Comparison of ENCODE assay signal across 10 cellular contexts in the genomic region with DNA sequence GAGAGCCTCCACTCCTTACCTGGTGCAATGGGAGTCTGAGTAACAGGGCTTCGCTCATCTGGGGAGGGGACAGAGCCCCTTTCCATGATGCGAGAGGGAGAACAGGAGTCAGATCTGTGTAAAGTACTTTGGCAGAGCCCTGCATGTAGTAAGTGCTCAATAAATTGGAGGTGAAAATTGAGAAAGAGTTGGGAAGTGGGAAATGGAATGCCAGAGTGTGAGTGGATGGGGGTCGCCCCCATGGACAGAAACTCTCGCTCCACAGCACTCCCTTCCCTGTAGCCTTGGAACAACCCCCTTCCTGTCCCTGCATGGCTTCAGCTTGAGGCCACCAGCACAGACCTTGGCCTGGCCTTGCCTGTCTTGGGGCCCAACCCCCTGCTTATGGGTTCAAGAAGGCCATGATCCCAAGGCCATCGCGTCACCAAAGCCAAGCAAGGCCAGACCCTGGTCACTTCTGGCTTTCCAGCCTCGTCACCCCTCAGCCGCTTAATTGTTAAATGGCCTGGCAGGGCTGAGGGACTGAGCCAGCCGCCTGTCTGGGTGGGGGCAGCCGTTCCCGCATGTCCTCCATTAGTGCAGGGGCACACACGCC.
A peak's percentile ranks its signal among the peaks of the same experiment; 100 is the strongest.
DNase-seq lines count a peak whose midpoint lies in the region; ATAC-seq and TF ChIP-seq lines count a peak whose summit lies in the region.
"Had no signal": no experiment of that assay in that cellular context is flagged by ENCODE, and none has a peak within 500 bp of the region (broad histone marks: within the 10 kb centered on the region; RNA-seq: fewer than 3 reads in every experiment).

No MANE protein-coding gene starts in this region.

- intact Hi-C loops in Panc1 (cut with micrococcal nuclease; ENCODE audit: unreplicated experiment), result no loop called here
- intact Hi-C loops in testis (cut with DNase I; ENCODE audit: low total_unique reads), result no loop called here

- no peak for ATAC-seq in Panc1

- H3K4me1 ChIP-seq in Panc1 (ENCODE audit: control insufficient read depth, insufficient read depth, low read length) (peaks cover 8% of the 10 kb centered on the region), duodenal mucosa (ENCODE audit: control insufficient read depth in 1 of 2, insufficient read depth in 2 of 2, low read length in 2 of 2) (peaks cover 30 to 31% of the 10 kb centered on the region in 2 donors), mucosa of stomach (ENCODE audit: control insufficient read depth, insufficient read depth, low read length) (peaks cover 46% of the 10 kb centered on the region), testis (peaks cover 22% of the 10 kb centered on the region)

- POLR2A ChIA-PET in Panc1 (lab: Charles Lee), result no interaction called here

- H3K36me3 ChIP-seq in Panc1 (ENCODE audit: control insufficient read depth, insufficient read depth, low read length) (no peaks in the 10 kb centered on the region), duodenal mucosa (ENCODE audit: control insufficient read depth in 1 of 2, insufficient read depth in 2 of 2, low read length in 2 of 2) (no peaks in the 10 kb centered on the region), mucosa of stomach (ENCODE audit: control insufficient read depth, insufficient read depth, low read length) (no peaks in the 10 kb centered on the region), testis (ENCODE audit: low read depth, missing control alignments) (no peaks in the 10 kb centered on the region)

- 71 to 85% methylated on average over 12 of the region's 12 CpGs for WGBS in testis, 2 donors

- H3K27me3 ChIP-seq in Panc1 (ENCODE audit: control insufficient read depth, insufficient read depth, low read length) (no peaks in the 10 kb centered on the region), duodenal mucosa (ENCODE audit: control insufficient read depth in 1 of 2, insufficient read depth in 2 of 2, low read length in 2 of 2) (no peaks in the 10 kb centered on the region), mucosa of stomach (ENCODE audit: control insufficient read depth, insufficient read depth, low read length) (no peaks in the 10 kb centered on the region), testis (no peaks in the 10 kb centered on the region)

- H3K27ac ChIP-seq in Panc1 (ENCODE audit: low read length), result peak overlapping the region; percentile 62
- H3K27ac ChIP-seq in duodenal mucosa (ENCODE audit: low read depth, low read length), result peak overlapping the region; percentile 84
- H3K27ac ChIP-seq in testis, result peak overlapping the region; percentile 92 to 97

- in situ Hi-C loops in Panc1 (cut with HindIII; ENCODE audit: low pct_unique_long_range_greater_than_20kb, low sequenced_read_pairs), result no loop called here

- CTCF ChIA-PET in Panc1 (lab: Charles Lee), result no interaction called here

- H3K9ac ChIP-seq in duodenal mucosa (ENCODE audit: low read depth in 1 of 2, low read length in 2 of 2) (peak overlapping the region; percentile 45 to 70), mucosa of stomach (ENCODE audit: low read length) (peak overlapping the region; percentile 89)

- DNase-seq in Panc1 (ENCODE audit: low read depth, low spot score) (no peak), testis (no peak), NCI-H2227 treated with DMSO at 0.1 percent for 48 hours (lab: John Stamatoyannopoulos, UW) (no peak), T-helper 9 cell (no peak)
- DNase-seq in activated T-cell treated with anti-CD3 and anti-CD28 coated beads, Interleukin-2, amount 50 U/mL, for 48 hours, result no peak
- DNase-seq in activated CD4-positive, CD25-positive, alpha-beta regulatory T cell treated with anti-CD3 and anti-CD28 coated beads, Interleukin-2, amount 50 U/mL, for 72 hours, result no peak
- DNase-seq: activated CD4-positive, alpha-beta memory T cell treated with anti-CD3 and anti-CD28 coated beads, Interleukin-2, amount 10 ng/mL, durations not matched to agents 7 days and 5 days; NCI-H446 had no signal

- no peak overlapping the region for H3K4me3 ChIP-seq in Panc1 (ENCODE audit: low read depth in 2 of 2, low read length in 2 of 2)
- H3K4me3 ChIP-seq in duodenal mucosa (ENCODE audit: low read depth in 1 of 2, low read length in 2 of 2), result peak overlapping the region in 1 of 2 donors; percentile 40
- H3K4me3 ChIP-seq in mucosa of stomach (ENCODE audit: low read length), result peak overlapping the region; percentile 2
- no peak overlapping the region for H3K4me3 ChIP-seq in testis

- BruUV-seq in Panc1 (replicated peaks; lab: Mats Ljungman, UMichigan), result no TSS peak

- H3K9me3 ChIP-seq in Panc1 (ENCODE audit: control insufficient read depth, insufficient read depth, low read depth, low read length) (no peaks in the 10 kb centered on the region), duodenal mucosa (ENCODE audit: control insufficient read depth in 1 of 2, low read length in 2 of 2) (no peaks in the 10 kb centered on the region), mucosa of stomach (ENCODE audit: control insufficient read depth, low read length) (no peaks in the 10 kb centered on the region), testis (no peaks in the 10 kb centered on the region)

- TF ChIP-seq CTCF in Panc1 (IDR thresholded peaks at IDR 0.05), result no peak
- no peak for TF ChIP-seq CTCF in testis (IDR thresholded peaks at IDR 0.05)

- TF ChIP-seq POLR2A in testis (IDR thresholded peaks at IDR 0.05), result no peak
